In the genomic region with DNA sequence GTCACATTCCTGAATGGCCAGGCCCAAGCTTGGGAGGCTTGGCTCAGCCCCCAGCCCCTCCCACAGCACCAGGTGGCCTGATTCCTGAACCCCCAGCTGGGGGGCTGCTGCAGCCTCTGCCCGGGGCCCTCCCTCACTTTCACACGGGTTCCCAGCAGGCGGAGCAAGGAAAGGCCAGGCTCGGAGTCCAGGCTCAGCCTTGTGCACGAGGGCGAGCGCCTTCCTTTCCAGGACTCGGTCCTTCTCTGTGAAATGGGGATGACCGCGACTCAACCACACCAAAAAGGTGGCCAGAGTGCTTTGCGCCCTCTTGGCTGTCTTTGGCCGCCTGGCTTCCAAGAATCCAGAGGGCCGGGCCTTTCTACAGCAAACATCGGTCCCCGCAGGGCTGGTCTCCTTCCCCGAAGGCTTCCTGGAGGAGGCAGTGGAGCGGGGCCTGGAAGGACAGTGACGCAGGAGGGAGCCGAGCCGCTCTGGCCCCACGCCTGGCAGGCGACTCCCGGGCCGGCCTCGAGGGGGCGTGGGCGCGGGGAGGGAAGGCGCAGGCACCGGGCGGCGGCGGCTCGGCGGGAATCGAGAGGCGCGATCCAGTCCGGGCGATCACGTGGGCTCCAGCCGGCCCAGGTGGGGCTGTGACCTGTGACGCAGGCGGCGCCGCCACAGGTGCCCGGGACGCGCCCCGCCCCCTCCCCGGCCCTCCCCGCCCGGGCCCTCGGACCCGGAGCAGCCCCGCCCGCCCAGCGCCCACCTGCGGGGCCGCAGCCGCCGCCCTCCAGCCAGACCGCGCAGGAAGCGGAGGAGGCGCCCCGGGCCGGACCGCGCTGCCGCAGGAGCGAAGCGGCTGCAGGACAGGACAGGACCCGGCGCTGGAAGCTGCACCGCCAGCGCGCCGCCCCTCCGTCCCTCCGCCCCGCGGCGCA, we compare ENCODE assay signal across 8 cellular contexts. TPM values are rescaled to one million over a fixed set of nuclear protein-coding genes. Genes with fewer than 3 reads are reported as not detected.
DNase-seq lines count a peak whose midpoint lies in the region; ATAC-seq and TF ChIP-seq lines count a peak whose summit lies in the region.

A gene (plus strand): TSS at position 775 of the 920 bp plus-strand sequence. CDS start 8,420 bp downstream, outside the sequence.

- peaks cover 13% of the 10 kb centered on the region for H3K27me3 ChIP-seq in ectodermal cell (ENCODE audit: control insufficient read depth, insufficient read depth, low read length, poor library complexity, severe bottlenecking)
- no peaks in the 10 kb centered on the region for H3K27me3 ChIP-seq in lung (ENCODE audit: control insufficient read depth, insufficient read depth)
- H3K27me3 ChIP-seq in thymus (ENCODE audit: control insufficient read depth, insufficient read depth) = peaks cover 8% of the 10 kb centered on the region

- no peaks in the 10 kb centered on the region for H3K36me3 ChIP-seq in ectodermal cell (ENCODE audit: control insufficient read depth, insufficient read depth, low read length)
- H3K36me3 ChIP-seq in lung (ENCODE audit: control insufficient read depth in 2 of 2, insufficient read depth in 2 of 2, low read length in 2 of 2) = no peaks in the 10 kb centered on the region
- H3K36me3 ChIP-seq in thymus (ENCODE audit: control insufficient read depth, insufficient read depth) = no peaks in the 10 kb centered on the region

- DNase-seq in DMS153 (lab: John Stamatoyannopoulos, UW) (peak; percentile 66), LNCaP clone FGC (ENCODE audit: low read depth) (peak; percentile 53), T-helper 9 cell (peak; percentile 36), lung (ENCODE audit: low spot score) (peak; percentile 80), HCEC 1CT (no peak)

- ATAC-seq in lung (ENCODE audit: insufficient read depth, low FRiP score) (peak; percentile 74), HG03108 (IDR thresholded peaks at IDR 0.05; ENCODE audit: unreplicated experiment) (no peak)

- peak; percentile 71 for TF ChIP-seq CTCF in LNCaP clone FGC (IDR thresholded peaks at IDR 0.05; ENCODE audit: control insufficient read depth, extremely low read depth, insufficient read depth)
- TF ChIP-seq CTCF in lung (IDR thresholded peaks at IDR 0.05; ENCODE audit: control extremely low read depth, extremely low read depth) = no peak

- H3K27ac ChIP-seq in ectodermal cell (ENCODE audit: insufficient read depth, low read depth, low read length, poor library complexity, severe bottlenecking) (no peak within 1 kb of the TSS), lung (ENCODE audit: low read depth in 1 of 2, low read length in 1 of 2) (peak within 1 kb of the TSS in 1 of 2 donors; percentile 30), thymus (ENCODE audit: low read depth) (no peak within 1 kb of the TSS)

- no peaks in the 10 kb centered on the region for H3K9me3 ChIP-seq in ectodermal cell (ENCODE audit: control insufficient read depth, low read length)
- no peaks in the 10 kb centered on the region for H3K9me3 ChIP-seq in lung (ENCODE audit: control insufficient read depth in 2 of 2, insufficient read depth in 1 of 2, low read length in 1 of 2)
- no peaks in the 10 kb centered on the region for H3K9me3 ChIP-seq in thymus (ENCODE audit: control insufficient read depth)

- WGBS in ectodermal cell, 2 experiments = 5 to 6% methylated on average over 84 of the region's 84 CpGs
- WGBS in lung, 2 donors = 4 to 6% methylated on average over 74 to 84 of the region's 84 CpGs
- WGBS in thymus = 7% methylated on average over 83 of the region's 84 CpGs

- peaks cover 8% of the 10 kb centered on the region for H3K4me1 ChIP-seq in ectodermal cell (ENCODE audit: control insufficient read depth, insufficient read depth, low read length)
- H3K4me1 ChIP-seq in lung (ENCODE audit: control insufficient read depth in 2 of 2, insufficient read depth in 2 of 2, low read length in 2 of 2) = peaks cover 0 to 7% of the 10 kb centered on the region in 2 donors
- H3K4me1 ChIP-seq in thymus (ENCODE audit: control insufficient read depth, insufficient read depth, low read length) = no peaks in the 10 kb centered on the region

- H3K4me3 ChIP-seq in LNCaP clone FGC (ENCODE audit: low read depth, low read length) (peak within 1 kb of the TSS; percentile 87), ectodermal cell (ENCODE audit: insufficient read depth, low read depth, low read length) (peak within 1 kb of the TSS; percentile 49), lung (peak within 1 kb of the TSS; percentile 47), thymus (ENCODE audit: low read length) (peak within 1 kb of the TSS; percentile 57)

RNA-seq across cellular contexts. Expression of the gene that starts here (rescaled TPM):
- polyA plus RNA-seq in ectodermal cell (2013, experiment 1 of 4) = 5.0 TPM
- polyA plus RNA-seq in ectodermal cell (2013, experiment 2 of 4) = 4.1 TPM
- polyA plus RNA-seq in ectodermal cell (2013, experiment 3 of 4) = 3.8 TPM
- 3.2 TPM for polyA plus RNA-seq in ectodermal cell (2013, experiment 4 of 4)
- total RNA-seq in lung = 10 to 100 TPM in 1 of 2 donors, 1 to 10 TPM in 1; 6.5 to 14.8 TPM
- 10 to 100 TPM in 1 of 2 donors, 1 to 10 TPM in 1; 8.2 to 11.4 TPM for polyA plus RNA-seq in lung
- polyA plus RNA-seq in thymus = 2.3 TPM
